In genomic region chr22:43951966-43952365, GRCh38 we compare ENCODE assay signal across 15 cellular contexts. TPM values are rescaled to one million over a fixed set of nuclear protein-coding genes. Genes with fewer than 3 reads are reported as not detected.
A peak's percentile ranks its signal among the peaks of the same experiment; 100 is the strongest.
DNase-seq lines count a peak whose midpoint lies in the region; ATAC-seq, FAIRE-seq and TF ChIP-seq lines count a peak whose summit lies in the region.
"Had no signal": no experiment of that assay in that cellular context is flagged by ENCODE, and none has a peak within 500 bp of the region (broad histone marks: within the 10 kb centered on the region; RNA-seq: fewer than 3 reads in every experiment).

No MANE protein-coding gene starts in this region.

- no peak for TF ChIP-seq CTCF in H9 (conservative IDR thresholded peaks at IDR 0.05)
- TF ChIP-seq CTCF in astrocyte (IDR thresholded peaks at IDR 0.05; ENCODE audit: insufficient read depth, low read depth, low read length): no peak
- TF ChIP-seq CTCF in foreskin fibroblast (IDR thresholded peaks at IDR 0.05; ENCODE audit: low read depth, low read length): no peak

- H3K4me2 ChIP-seq in H9 (ENCODE audit: insufficient read depth, insufficient read length, low read length) (no peak overlapping the region), astrocyte (ENCODE audit: low read length) (no peak overlapping the region), neuronal stem cell (ENCODE audit: insufficient read depth, low read length, poor library complexity, severe bottlenecking) (no peak overlapping the region)
- H3K4me2 ChIP-seq: BLaER1 treated with 17β-estradiol and CSF1 and Interleukin-3, amounts not matched to agents 10 nM and 100 nM had no signal

- H3K4me3 ChIP-seq in astrocyte (ENCODE audit: insufficient read depth, low read depth, low read length): no peak overlapping the region
- no peak overlapping the region for H3K4me3 ChIP-seq in neuronal stem cell (ENCODE audit: low read length in 2 of 2)
- no peak overlapping the region for H3K4me3 ChIP-seq in foreskin fibroblast (ENCODE audit: low read depth in 1 of 2, low read length in 2 of 2)
- H3K4me3 ChIP-seq: BLaER1 treated with 17β-estradiol and CSF1 and Interleukin-3, amounts not matched to agents 10 nM and 100 nM; HAP-1 had no signal

- peak; percentile 51 for DNase-seq in H9
- no peak for DNase-seq in astrocyte (ENCODE audit: low read depth)
- DNase-seq in left lobe of liver (ENCODE audit: low spot score): no peak
- DNase-seq in neuronal stem cell (ENCODE audit: low spot score): no peak
- no peak for DNase-seq in effector CD8-positive, alpha-beta T cell (lab: John Stamatoyannopoulos, UW)
- DNase-seq in foreskin fibroblast: no peak
- no peak for DNase-seq in ACHN
- DNase-seq: 8988T; CD4-positive, CD25-positive, alpha-beta regulatory T cell; DMS53; GF-D8; HFFc6 had no signal

- H3K79me1 ChIP-seq in H9 (ENCODE audit: insufficient read depth, low read depth, low read length, poor library complexity, severe bottlenecking) (no peaks in the 10 kb centered on the region), neuronal stem cell (ENCODE audit: low read depth, low read length) (peaks cover 4% of the 10 kb centered on the region)

- WGBS in H9 (ENCODE audit: extremely low coverage, insufficient read length, low lambda C conversion rate): no CpG with 5 or more reads among the region's 7 CpGs
- no CpG with 5 or more reads among the region's 7 CpGs for WGBS in neuronal stem cell (ENCODE audit: extremely low coverage in 2 of 2, insufficient read length in 2 of 2, insufficient replicate concordance in 1 of 2), 2 donors

- no peak overlapping the region for H3K56ac ChIP-seq in H9 (ENCODE audit: insufficient read length, low read depth, low read length)

- H3K27ac ChIP-seq in H9 (ENCODE audit: insufficient read length, low read depth, low read length): no peak overlapping the region
- no peak overlapping the region for H3K27ac ChIP-seq in astrocyte (ENCODE audit: low read depth, low read length)
- no peak overlapping the region for H3K27ac ChIP-seq in neuronal stem cell (replicated peaks; ENCODE audit: low read length)
- H3K27ac ChIP-seq: BLaER1 treated with 17β-estradiol and CSF1 and Interleukin-3, amounts not matched to agents 10 nM and 100 nM had no signal

- H3K23ac ChIP-seq in H9 (ENCODE audit: insufficient read length, low read depth, low read length) (no peak overlapping the region), neuronal stem cell (ENCODE audit: low read depth, low read length, poor library complexity) (peak overlapping the region; percentile 44)

- H2BK120ac ChIP-seq in H9 (ENCODE audit: low read depth, low read length, poor library complexity, severe bottlenecking) (no peak overlapping the region), neuronal stem cell (ENCODE audit: low read depth, low read length) (no peak overlapping the region)

- H4K20me1 ChIP-seq in H9 (ENCODE audit: control insufficient read depth, insufficient read depth, insufficient read length) (no peaks in the 10 kb centered on the region), astrocyte (ENCODE audit: insufficient read depth, low read length) (peaks cover 8% of the 10 kb centered on the region)

- H3K18ac ChIP-seq in H9 (ENCODE audit: insufficient read length, low read depth, low read length) (no peak overlapping the region), neuronal stem cell (ENCODE audit: low read length) (no peak overlapping the region)

- H3K23me2 ChIP-seq in H9 (ENCODE audit: insufficient read length, low read depth, low read length, poor library complexity, severe bottlenecking): peaks cover 8% of the 10 kb centered on the region

- H3K36me3 ChIP-seq in astrocyte (ENCODE audit: insufficient read depth, low read length) (no peaks in the 10 kb centered on the region), neuronal stem cell (replicated peaks in 1 of 2; ENCODE audit: control insufficient read depth in 2 of 2, insufficient read depth in 2 of 2, low read length in 2 of 2) (no peaks in the 10 kb centered on the region)
- H3K36me3 ChIP-seq: HAP-1 had no signal

- no peak overlapping the region for H4K5ac ChIP-seq in H9 (ENCODE audit: insufficient read length, low read depth, low read length)

- peaks cover 20 to 25% of the 10 kb centered on the region in 2 experiments for H3K4me1 Mint-ChIP-seq in H9
- H3K4me1 Mint-ChIP-seq in astrocyte (ENCODE audit: low read depth, unreplicated experiment): peaks cover 9% of the 10 kb centered on the region

- no peak for FAIRE-seq in astrocyte (lab: Jason Lieb, UNC)

- H3K4me1 ChIP-seq in H9 (ENCODE audit: insufficient read depth, low read length) (peaks cover 8% of the 10 kb centered on the region; the same call in 1 of the 2 replicates), astrocyte (ENCODE audit: insufficient read depth, low read length) (peaks cover 12% of the 10 kb centered on the region), neuronal stem cell (ENCODE audit: control insufficient read depth in 2 of 2, insufficient read depth in 1 of 2, low read depth in 1 of 2, low read length in 2 of 2) (peaks cover 6 to 13% of the 10 kb centered on the region in 2 donors)

- no peak overlapping the region for H2BK20ac ChIP-seq in H9 (ENCODE audit: low read depth, low read length, poor library complexity, severe bottlenecking)

- H3K9ac ChIP-seq in H9 (ENCODE audit: extremely low read depth, insufficient read length, low read length) (no peak overlapping the region), astrocyte (ENCODE audit: low read length) (no peak overlapping the region), neuronal stem cell (ENCODE audit: low read depth, low read length, poor library complexity) (no peak overlapping the region)
- H3K9ac ChIP-seq: BLaER1 treated with 17β-estradiol and CSF1 and Interleukin-3, amounts not matched to agents 10 nM and 100 nM had no signal

- H3K79me2 ChIP-seq in H9 (ENCODE audit: insufficient read depth, low read length) (no peaks in the 10 kb centered on the region), astrocyte (ENCODE audit: insufficient read depth, low read length) (peaks cover 23% of the 10 kb centered on the region)

- no peak overlapping the region for H3K4me3 Mint-ChIP-seq in H9
- no peak overlapping the region for H3K4me3 Mint-ChIP-seq in astrocyte (ENCODE audit: unreplicated experiment)
- H3K4me3 Mint-ChIP-seq: HFFc6, IgD-negative memory B cell had no signal

- H3K9me3 ChIP-seq in H9 (ENCODE audit: control insufficient read depth, low read depth, low read length) (no peaks in the 10 kb centered on the region), astrocyte (ENCODE audit: insufficient read depth, low read depth, low read length) (no peaks in the 10 kb centered on the region), neuronal stem cell (replicated peaks in 1 of 2; ENCODE audit: control insufficient read depth in 2 of 2, insufficient read depth in 1 of 2, low read depth in 1 of 2, low read length in 2 of 2) (no peaks in the 10 kb centered on the region)
- H3K9me3 ChIP-seq: BLaER1 treated with 17β-estradiol and CSF1 and Interleukin-3, amounts not matched to agents 10 nM and 100 nM; HAP-1 had no signal

- no peak overlapping the region for H4K91ac ChIP-seq in H9 (ENCODE audit: insufficient read length, low read depth, low read length)
- H4K91ac ChIP-seq in neuronal stem cell (ENCODE audit: low read depth, low read length, poor library complexity): no peak overlapping the region

- H3K36me3 Mint-ChIP-seq in H9 (ENCODE audit: insufficient read depth in 1 of 3, low read depth in 3 of 3) (peaks cover 0 to 12% (median 11%) of the 10 kb centered on the region in 3 experiments; a peak in 5 of 7 replicates), astrocyte (ENCODE audit: low read depth, unreplicated experiment) (peaks cover 2% of the 10 kb centered on the region)
- H3K36me3 Mint-ChIP-seq: CD4-positive, CD25-positive, alpha-beta regulatory T cell had no signal

- in situ Hi-C loops in ACHN (cut with HindIII; ENCODE audit: low pct_ligation_motif_present, low pct_unique_long_range_greater_than_20kb, low sequenced_read_pairs): no loop called here

- H2AFZ ChIP-seq in H9 (ENCODE audit: low read length) (no peak overlapping the region), astrocyte (ENCODE audit: low read depth, low read length) (no peak overlapping the region), neuronal stem cell (ENCODE audit: low read length) (no peak overlapping the region)

- H3K27me3 ChIP-seq in H9 (ENCODE audit: insufficient read depth, low read length) (no peaks in the 10 kb centered on the region), astrocyte (ENCODE audit: insufficient read depth, low read length) (no peaks in the 10 kb centered on the region), neuronal stem cell (ENCODE audit: control insufficient read depth in 3 of 3, insufficient read depth in 3 of 3, low read depth in 1 of 3, low read length in 3 of 3) (no peaks in the 10 kb centered on the region)
- H3K27me3 ChIP-seq: BLaER1 treated with 17β-estradiol and CSF1 and Interleukin-3, amounts not matched to agents 10 nM and 100 nM had no signal

- H2BK12ac ChIP-seq in H9 (ENCODE audit: insufficient read length, low read depth, low read length): no peak overlapping the region
- H2BK12ac ChIP-seq in neuronal stem cell (ENCODE audit: low read length): peak overlapping the region; percentile 75

- H4K8ac ChIP-seq in H9 (replicated peaks; ENCODE audit: insufficient read length, low read depth, low read length): no peak overlapping the region
- H4K8ac ChIP-seq in neuronal stem cell (ENCODE audit: low read depth, low read length): peak overlapping the region; percentile 85

- H3K27me3 Mint-ChIP-seq in H9 (ENCODE audit: low read depth) (peaks cover 4% of the 10 kb centered on the region), astrocyte (ENCODE audit: low read depth, unreplicated experiment) (no peaks in the 10 kb centered on the region)
- H3K27me3 Mint-ChIP-seq: CD4-positive, CD25-positive, alpha-beta regulatory T cell had no signal

- no peak overlapping the region for H3K14ac ChIP-seq in H9 (ENCODE audit: insufficient read depth, low read length)
- H3K14ac ChIP-seq in neuronal stem cell (ENCODE audit: low read length): no peak overlapping the region

- H2BK5ac ChIP-seq in H9 (ENCODE audit: insufficient read length, low read length) (no peak overlapping the region), neuronal stem cell (ENCODE audit: low read length) (no peak overlapping the region)

- H3K27ac Mint-ChIP-seq in H9 (peak overlapping the region in 1 of 3 experiments; percentile 83; a peak in 2 of 7 replicates), astrocyte (ENCODE audit: unreplicated experiment) (peak overlapping the region; percentile 72)
- H3K27ac Mint-ChIP-seq: CD4-positive, CD25-positive, alpha-beta regulatory T cell; HFFc6 had no signal

- no peak overlapping the region for H3T11ph ChIP-seq in H9 (ENCODE audit: low read length)

- H2AK5ac ChIP-seq in H9 (ENCODE audit: insufficient read length, low read length): no peak overlapping the region
- no peak overlapping the region for H2AK5ac ChIP-seq in neuronal stem cell (ENCODE audit: low read depth, low read length)

- no peak overlapping the region for H2BK15ac ChIP-seq in H9 (ENCODE audit: low read depth, low read length)
- H2BK15ac ChIP-seq in neuronal stem cell (ENCODE audit: low read length): no peak overlapping the region

- H3K9me3 Mint-ChIP-seq in H9 (no peaks in the 10 kb centered on the region), astrocyte (ENCODE audit: unreplicated experiment) (no peaks in the 10 kb centered on the region)
- H3K9me3 Mint-ChIP-seq: HFFc6, IgD-negative memory B cell had no signal

- H3K4ac ChIP-seq in H9 (ENCODE audit: low read depth, low read length): no peak overlapping the region
- no peak overlapping the region for H3K4ac ChIP-seq in neuronal stem cell (ENCODE audit: low read length)

- peak; percentile 8 for ATAC-seq in left lobe of liver

RNA-seq across cellular contexts. Expression of gene SAMM50, which starts 3.3 kb away (rescaled TPM):
- total RNA-seq in H9 (2021): 56.6 and 57.2 TPM in 2 replicates
- 63.4 and 65.2 TPM in 2 replicates for total RNA-seq in astrocyte
- 23.6 TPM for total RNA-seq in left lobe of liver
- 26.1 TPM for polyA plus RNA-seq in neuronal stem cell (2013, experiment 1 of 2)
- 25.1 TPM for polyA plus RNA-seq in neuronal stem cell (2013, experiment 2 of 2)

RNA-seq across cellular contexts. Expression of gene PNPLA3, which starts 28.4 kb away (rescaled TPM):
- 16.5 and 17.5 TPM in 2 replicates for total RNA-seq in H9 (2021)
- 8.3 and 10.8 TPM in 2 replicates for total RNA-seq in astrocyte
- 72.1 TPM for total RNA-seq in left lobe of liver
- 11.0 TPM for polyA plus RNA-seq in neuronal stem cell (2013, experiment 1 of 2)
- 11.6 TPM for polyA plus RNA-seq in neuronal stem cell (2013, experiment 2 of 2)
- total RNA-seq: CD4-positive, CD25-positive, alpha-beta regulatory T cell had no signal
- polyA plus RNA-seq: CD4-positive, CD25-positive, alpha-beta regulatory T cell; IgD-negative memory B cell had no signal
